Comparison of ENCODE assay signal across 8 cellular contexts in the genomic region with DNA sequence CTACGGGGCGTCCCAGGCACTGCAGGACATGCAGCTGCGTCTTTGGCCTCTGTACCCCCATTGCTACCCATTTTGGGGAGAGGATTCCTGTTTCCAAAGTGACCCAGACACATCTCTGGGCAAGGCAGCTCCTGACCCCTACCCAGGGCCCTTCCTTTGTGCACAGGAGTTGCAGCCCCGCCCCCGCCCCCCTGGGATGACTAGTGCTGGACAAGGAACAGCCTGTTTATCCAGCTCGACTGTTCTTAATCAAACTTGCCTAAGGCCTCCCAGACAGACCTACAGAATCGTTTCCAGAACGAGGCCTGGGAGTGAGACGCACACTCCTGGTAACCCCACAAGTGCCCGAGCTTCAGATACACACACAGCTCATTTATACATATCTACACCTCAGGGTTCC. TPM values are rescaled to one million over a fixed set of nuclear protein-coding genes. Genes with fewer than 3 reads are reported as not detected.
A peak's percentile ranks its signal among the peaks of the same experiment; 100 is the strongest.
DNase-seq lines count a peak whose midpoint lies in the region; ATAC-seq and TF ChIP-seq lines count a peak whose summit lies in the region.

No MANE protein-coding gene starts in this region.

- ATAC-seq in CD4-positive, CD25-positive, alpha-beta regulatory T cell (ENCODE audit: low read depth in 2 of 2), result no peak
- ATAC-seq in HG02623 (IDR thresholded peaks at IDR 0.05; ENCODE audit: unreplicated experiment) (no peak), HG03342 (IDR thresholded peaks at IDR 0.05; ENCODE audit: unreplicated experiment) (no peak)

- H3K4me1 ChIP-seq in CD4-positive, CD25-positive, alpha-beta regulatory T cell (ENCODE audit: control insufficient read depth, insufficient read depth, low read length, poor library complexity, severe bottlenecking), result peaks cover 35% of the 10 kb centered on the region
- H3K4me1 ChIP-seq in KMS-11 (ENCODE audit: low read depth, poor library complexity, severe bottlenecking), result peaks cover 22% of the 10 kb centered on the region

- no peaks in the 10 kb centered on the region for H3K9me3 ChIP-seq in CD4-positive, CD25-positive, alpha-beta regulatory T cell (ENCODE audit: control insufficient read depth in 2 of 2, low read length in 2 of 2)

- H3K4me1 Mint-ChIP-seq in CD4-positive, CD25-positive, alpha-beta regulatory T cell, result peaks cover 6 to 42% (median 11%) of the 10 kb centered on the region in 4 donors
- H3K4me1 Mint-ChIP-seq in nephron, result peaks cover 14% of the 10 kb centered on the region

- peak overlapping the region in 1 of 3 donors; percentile 38 for H3K27ac Mint-ChIP-seq in CD4-positive, CD25-positive, alpha-beta regulatory T cell
- H3K27ac Mint-ChIP-seq in nephron, result no peak overlapping the region

- H3K27ac ChIP-seq in CD4-positive, CD25-positive, alpha-beta regulatory T cell (ENCODE audit: insufficient read depth, low read length, poor library complexity, severe bottlenecking), result no peak overlapping the region
- H3K27ac ChIP-seq in KMS-11, result peak overlapping the region; percentile 68; the same call in 1 of the 2 replicates
- no peak overlapping the region for H3K27ac ChIP-seq in coronary artery

- peak overlapping the region; percentile 13 to 96 (median 56) for H3K4me3 Mint-ChIP-seq in CD4-positive, CD25-positive, alpha-beta regulatory T cell
- peak overlapping the region; percentile 97 to 99 (median 99) for H3K4me3 Mint-ChIP-seq in nephron

- H3K27me3 Mint-ChIP-seq in CD4-positive, CD25-positive, alpha-beta regulatory T cell, result peaks cover 9% of the 10 kb centered on the region
- peaks cover 5% of the 10 kb centered on the region for H3K27me3 Mint-ChIP-seq in nephron (ENCODE audit: low read depth)

- H3K79me2 ChIP-seq in KMS-11 (ENCODE audit: insufficient read depth, low read depth), result peaks cover 28% of the 10 kb centered on the region

- H4K20me1 ChIP-seq in KMS-11 (ENCODE audit: insufficient read depth), result peaks cover 37% of the 10 kb centered on the region

- peaks cover 38% of the 10 kb centered on the region for H3K36me3 ChIP-seq in CD4-positive, CD25-positive, alpha-beta regulatory T cell (ENCODE audit: control insufficient read depth, insufficient read depth, low read length)
- no peaks in the 10 kb centered on the region; the same call in 1 of the 2 replicates for H3K36me3 ChIP-seq in KMS-11 (ENCODE audit: insufficient read depth)

- no peaks in the 10 kb centered on the region for H3K27me3 ChIP-seq in CD4-positive, CD25-positive, alpha-beta regulatory T cell (ENCODE audit: control insufficient read depth, insufficient read depth, low read length)
- H3K27me3 ChIP-seq in KMS-11 (ENCODE audit: insufficient read depth, low read depth), result no peaks in the 10 kb centered on the region

- no peak overlapping the region; the same call in 1 of the 2 replicates for H3K9ac ChIP-seq in KMS-11

- H2AFZ ChIP-seq in KMS-11 (ENCODE audit: low read depth), result no peak overlapping the region

- H3K4me3 ChIP-seq in CD4-positive, CD25-positive, alpha-beta regulatory T cell (ENCODE audit: low read depth, low read length), result no peak overlapping the region
- H3K4me3 ChIP-seq in KMS-11 (IDR thresholded peaks at IDR 0.05; ENCODE audit: insufficient read depth, low read depth, low read length) (no peak overlapping the region), coronary artery (peak overlapping the region; percentile 84)

- no peak for DNase-seq in CD4-positive, CD25-positive, alpha-beta regulatory T cell
- DNase-seq in coronary artery (ENCODE audit: low spot score), result no peak
- DNase-seq in KG1 (lab: John Stamatoyannopoulos, UW), result no peak
- DNase-seq in nucleus accumbens (lab: John Stamatoyannopoulos, UW), result no peak

- peaks cover 0 to 3% (median 0%) of the 10 kb centered on the region in 7 donors for H3K9me3 Mint-ChIP-seq in CD4-positive, CD25-positive, alpha-beta regulatory T cell
- H3K9me3 Mint-ChIP-seq in nephron, result no peaks in the 10 kb centered on the region

- peaks cover 28% of the 10 kb centered on the region for H3K36me3 Mint-ChIP-seq in CD4-positive, CD25-positive, alpha-beta regulatory T cell
- peaks cover 30% of the 10 kb centered on the region for H3K36me3 Mint-ChIP-seq in nephron (ENCODE audit: low read depth)

- TF ChIP-seq CTCF in KMS-11 (conservative IDR thresholded peaks at IDR 0.05; ENCODE audit: low read depth, low read length), result no peak
- no peak for TF ChIP-seq CTCF in coronary artery (IDR thresholded peaks at IDR 0.05)
- no peak for TF ChIP-seq CTCF in nephron (IDR thresholded peaks at IDR 0.05; ENCODE audit: unreplicated experiment in 3 of 3)

- H3K4me2 ChIP-seq in KMS-11, result peak overlapping the region; percentile 96

RNA-seq across cellular contexts. Expression of a gene that starts 13.2 kb away (rescaled TPM):
- total RNA-seq in CD4-positive, CD25-positive, alpha-beta regulatory T cell, result 1.3 TPM
- polyA plus RNA-seq in CD4-positive, CD25-positive, alpha-beta regulatory T cell, result under 1 TPM in 1 of 4 donors, not detected in 3; 0.16 TPM

RNA-seq across cellular contexts. Expression of a gene that starts 17.1 kb away (rescaled TPM):
- 0.30 TPM for total RNA-seq in CD4-positive, CD25-positive, alpha-beta regulatory T cell
- 1 to 10 TPM; 1.6 to 3.9 (median 3.0) TPM for polyA plus RNA-seq in CD4-positive, CD25-positive, alpha-beta regulatory T cell

RNA-seq across cellular contexts. Expression of a gene that starts 22.7 kb away (rescaled TPM):
- not detected for total RNA-seq in CD4-positive, CD25-positive, alpha-beta regulatory T cell
- polyA plus RNA-seq in CD4-positive, CD25-positive, alpha-beta regulatory T cell, result not detected

RNA-seq across cellular contexts. Expression of a gene that starts 32.4 kb away (rescaled TPM):
- not detected for total RNA-seq in CD4-positive, CD25-positive, alpha-beta regulatory T cell
- polyA plus RNA-seq in CD4-positive, CD25-positive, alpha-beta regulatory T cell, result not detected

RNA-seq across cellular contexts. Expression of a gene that starts 38.4 kb away (rescaled TPM):
- 11.0 TPM for total RNA-seq in CD4-positive, CD25-positive, alpha-beta regulatory T cell
- polyA plus RNA-seq in CD4-positive, CD25-positive, alpha-beta regulatory T cell, result 10 to 100 TPM; 12.0 to 22.1 (median 21.1) TPM
